2 cellular contexts compared by ENCODE assay signal in genomic region chr3:12742330-12743107, GRCh38.
TF ChIP-seq lines count a peak whose summit lies in the region.

No MANE protein-coding gene starts in this region.

TF ChIP-seq in HepG2, 621 proteins besides CTCF, POLR2A, EP300 and RAD21:
- TF ChIP-seq SMAD1 (CRISPR knock-in tag; IDR thresholded peaks at IDR 0.05; ENCODE audit: borderline replicate concordance, low read depth) (no peak), KAT7 (CRISPR knock-in tag; IDR thresholded peaks at IDR 0.05; ENCODE audit: borderline replicate concordance) (no peak), ZBTB21 (CRISPR knock-in tag; IDR thresholded peaks at IDR 0.05) (no peak), MEIS1 (CRISPR knock-in tag; IDR thresholded peaks at IDR 0.05; ENCODE audit: borderline replicate concordance) (no peak), TSC22D2 (CRISPR knock-in tag; IDR thresholded peaks at IDR 0.05; ENCODE audit: borderline replicate concordance) (no peak), ESRRA (CRISPR knock-in tag; IDR thresholded peaks at IDR 0.05; ENCODE audit: low read depth) (no peak), ZNF629 (CRISPR knock-in tag; conservative IDR thresholded peaks at IDR 0.05) (peak; percentile 66), MIXL1 (CRISPR knock-in tag; IDR thresholded peaks at IDR 0.05) (no peak), DDIT3 (CRISPR knock-in tag; IDR thresholded peaks at IDR 0.05) (no peak), NR2F1 (CRISPR knock-in tag; IDR thresholded peaks at IDR 0.05) (no peak), NFKB2 (CRISPR knock-in tag; IDR thresholded peaks at IDR 0.05; ENCODE audit: borderline replicate concordance) (no peak), MAFF (IDR thresholded peaks at IDR 0.05; ENCODE audit: low read depth, low read length) (peak; percentile 72), MAFK (conservative IDR thresholded peaks at IDR 0.05 in 1 of 2, IDR thresholded peaks at IDR 0.05 in 1 of 2; ENCODE audit: low read length in 2 of 2) (peak; percentile 77 to 87), CREBL2 (CRISPR knock-in tag; IDR thresholded peaks at IDR 0.05; ENCODE audit: borderline replicate concordance) (no peak)

TF ChIP-seq in K562, 482 proteins besides CTCF, POLR2A, EP300 and RAD21:
- TF ChIP-seq RBM25 (IDR thresholded peaks at IDR 0.05; ENCODE audit: low read depth, low read length, severe bottlenecking): peak; percentile 98
- TF ChIP-seq NFXL1 (CRISPR knock-in tag; IDR thresholded peaks at IDR 0.05): no peak
- no peak for TF ChIP-seq ETS1 (conservative IDR thresholded peaks at IDR 0.05; ENCODE audit: control insufficient read depth, low read depth, low read length)
- TF ChIP-seq MAFG (tag; conservative IDR thresholded peaks at IDR 0.05): peak; percentile 71
- peak; percentile 85 for TF ChIP-seq C11orf30 (IDR thresholded peaks at IDR 0.05; ENCODE audit: low read depth)
- 0 out of 4 replicates have a peak, but pooled peaks of 1 of the 2 experiments have one; percentile 11 for TF ChIP-seq KDM1A (IDR thresholded peaks at IDR 0.05)
- peak; percentile 41; the same call in 1 of the 2 replicates for TF ChIP-seq BCOR (IDR thresholded peaks at IDR 0.05)
- no peak for TF ChIP-seq ZBTB2 (IDR thresholded peaks at IDR 0.05)
- peak; percentile 82 for TF ChIP-seq MAFK (IDR thresholded peaks at IDR 0.05; ENCODE audit: low read length)
- TF ChIP-seq MAFF (IDR thresholded peaks at IDR 0.05; ENCODE audit: low read length): peak; percentile 76
- TF ChIP-seq ARHGAP35 (IDR thresholded peaks at IDR 0.05; ENCODE audit: partially characterized antibody): no peak
- no peak for TF ChIP-seq EWSR1 (IDR thresholded peaks at IDR 0.05; ENCODE audit: borderline replicate concordance, low read depth, partially characterized antibody)
- no peak for TF ChIP-seq ZNF324 (CRISPR knock-in tag; IDR thresholded peaks at IDR 0.05)
- TF ChIP-seq ZFX (CRISPR knock-in tag; IDR thresholded peaks at IDR 0.05): no peak
- no peak for TF ChIP-seq ZNF717 (CRISPR knock-in tag; IDR thresholded peaks at IDR 0.05)
- no peak for TF ChIP-seq HES1 (IDR thresholded peaks at IDR 0.05; ENCODE audit: low read depth)
- no peak for TF ChIP-seq ZKSCAN8 (CRISPR knock-in tag; IDR thresholded peaks at IDR 0.05)
- TF ChIP-seq ZSCAN32 (CRISPR knock-in tag; IDR thresholded peaks at IDR 0.05): no peak
- TF ChIP-seq GTF3C2 (IDR thresholded peaks at IDR 0.05; ENCODE audit: borderline replicate concordance, extremely low read depth, insufficient read length): no peak
- TF ChIP-seq CHD4 (IDR thresholded peaks at IDR 0.05; ENCODE audit: insufficient read depth, insufficient replicate concordance, low read depth, low read length, poor library complexity, severe bottlenecking): peak; percentile 60
- TF ChIP-seq XRCC5 (IDR thresholded peaks at IDR 0.05; ENCODE audit: low read depth, low read length): no peak
- TF ChIP-seq TCF3 (CRISPR knock-in tag; IDR thresholded peaks at IDR 0.05): no peak
- TF ChIP-seq THAP7 (CRISPR knock-in tag; IDR thresholded peaks at IDR 0.05): no peak
- no peak for TF ChIP-seq SAP30 (IDR thresholded peaks at IDR 0.05; ENCODE audit: borderline replicate concordance, insufficient read depth, low read depth, low read length, poor library complexity, severe bottlenecking)
- TF ChIP-seq PHF21A (IDR thresholded peaks at IDR 0.05; ENCODE audit: borderline replicate concordance, low read depth): no peak
- no peak for TF ChIP-seq CBX3 (IDR thresholded peaks at IDR 0.05; ENCODE audit: borderline replicate concordance in 1 of 2, low read length in 2 of 2)
- peak; percentile 85 for TF ChIP-seq ZNF316 (IDR thresholded peaks at IDR 0.05)
- no peak for TF ChIP-seq GABPA (tag; conservative IDR thresholded peaks at IDR 0.05; ENCODE audit: low read depth)
